Comparison of ENCODE assay signal across 1 cellular context in genomic region chr10:28879875-28880381, GRCh38.
TF ChIP-seq lines count a peak whose summit lies in the region.

No MANE protein-coding gene starts in this region.

TF ChIP-seq in HepG2, 621 proteins besides CTCF, POLR2A, EP300 and RAD21 (continued from another document):
- no peak for TF ChIP-seq PHF8 (CRISPR knock-in tag; IDR thresholded peaks at IDR 0.05)
- TF ChIP-seq NRL (CRISPR knock-in tag; IDR thresholded peaks at IDR 0.05; ENCODE audit: borderline replicate concordance), result no peak
- TF ChIP-seq ZNF570 (CRISPR knock-in tag; IDR thresholded peaks at IDR 0.05; ENCODE audit: borderline replicate concordance), result no peak
- TF ChIP-seq ZNF564 (CRISPR knock-in tag; IDR thresholded peaks at IDR 0.05), result no peak
- TF ChIP-seq RNF219 (CRISPR knock-in tag; IDR thresholded peaks at IDR 0.05), result no peak
- no peak for TF ChIP-seq CBX1 (IDR thresholded peaks at IDR 0.05; ENCODE audit: low read depth)
- no peak for TF ChIP-seq ZBTB40 (IDR thresholded peaks at IDR 0.05)
- TF ChIP-seq ZBTB40 (CRISPR knock-in tag; IDR thresholded peaks at IDR 0.05), result no peak
TF ChIP-seq in HepG2: peak in this region for 0.
